ENCODE assay signal across 1 cellular context in the genomic region with DNA sequence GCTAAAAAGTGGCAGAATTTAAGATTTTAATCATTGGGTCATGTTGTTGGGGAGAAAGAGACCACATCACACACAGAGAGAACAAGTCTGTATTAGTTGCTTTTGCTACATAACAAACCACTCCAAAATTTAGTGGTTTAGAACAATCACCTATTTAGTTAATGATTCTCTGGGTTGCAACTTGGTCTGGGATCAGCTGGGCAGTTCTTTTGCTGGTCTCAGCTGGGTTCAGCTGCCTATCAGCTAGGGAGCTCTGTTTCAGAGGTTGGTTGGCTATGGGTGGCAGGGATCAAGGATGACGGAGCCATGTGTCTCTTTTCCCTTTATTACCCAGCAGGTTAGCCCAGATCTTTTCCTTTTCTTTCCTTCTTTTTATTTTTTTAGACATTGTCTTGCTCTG.
TF ChIP-seq lines count a peak whose summit lies in the region.

No MANE protein-coding gene starts in this region.

TF ChIP-seq in K562, 482 proteins besides CTCF, POLR2A, EP300 and RAD21:
- TF ChIP-seq NONO (IDR thresholded peaks at IDR 0.05; ENCODE audit: low read depth in 2 of 2, low read length in 1 of 2) (no peak), C11orf30 (IDR thresholded peaks at IDR 0.05; ENCODE audit: low read depth) (no peak)
TF ChIP-seq in K562: peak in this region for 0.
